In the genomic region with DNA sequence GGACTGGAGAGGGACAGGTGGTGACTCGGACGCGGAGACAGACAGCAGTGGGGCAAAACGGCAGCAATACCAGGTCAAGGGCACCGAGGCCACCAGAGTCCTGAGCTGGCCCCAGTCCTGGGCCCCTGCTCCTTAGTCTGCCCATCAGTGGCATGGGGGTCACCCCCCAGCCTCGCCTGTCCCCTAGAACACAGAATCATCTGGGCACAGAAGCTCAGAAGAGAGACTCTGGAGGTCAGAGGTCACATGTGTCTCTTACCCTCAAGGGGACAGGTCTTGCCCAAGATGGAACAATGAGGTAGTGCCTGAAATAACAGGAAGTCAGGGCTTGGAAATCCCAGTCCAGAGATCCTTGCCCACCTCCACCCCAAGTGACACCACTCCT, we compare ENCODE assay signal across 14 cellular contexts. TPM values are rescaled to one million over a fixed set of nuclear protein-coding genes. Genes with fewer than 3 reads are reported as not detected.
DNase-seq lines count a peak whose midpoint lies in the region; ATAC-seq and TF ChIP-seq lines count a peak whose summit lies in the region.
"Had no signal": no experiment of that assay in that cellular context is flagged by ENCODE, and none has a peak within 500 bp of the region (broad histone marks: within the 10 kb centered on the region; RNA-seq: fewer than 3 reads in every experiment).

No MANE protein-coding gene starts in this region.

- TF ChIP-seq EP300 in neural cell (conservative IDR thresholded peaks at IDR 0.05; ENCODE audit: poor library complexity, severe bottlenecking), result no peak

- no peak overlapping the region for H3K4ac ChIP-seq in mesenchymal stem cell (ENCODE audit: low read depth in 1 of 2, low read length in 2 of 2)

- H2AFZ ChIP-seq in neural cell (ENCODE audit: low read depth, low read length) (peak overlapping the region; percentile 66), mesenchymal stem cell (ENCODE audit: low read depth, low read length) (no peak overlapping the region)
- H2AFZ ChIP-seq: PC-9 had no signal

- no peak overlapping the region for H3K27ac Mint-ChIP-seq in CD8-positive, alpha-beta memory T cell

- no peak overlapping the region for H2BK12ac ChIP-seq in mesenchymal stem cell (ENCODE audit: low read length in 2 of 2)

- H2BK120ac ChIP-seq in mesenchymal stem cell (ENCODE audit: low read depth, low read length), result no peak overlapping the region

- no peaks in the 10 kb centered on the region for H3K36me3 Mint-ChIP-seq in CD8-positive, alpha-beta memory T cell
- H3K36me3 Mint-ChIP-seq: CD14-positive monocyte had no signal

- no peak for TF ChIP-seq RAD21 in neural cell (conservative IDR thresholded peaks at IDR 0.05)

- H3K4me2 ChIP-seq in neural cell (ENCODE audit: low read length), result no peak overlapping the region
- H3K4me2 ChIP-seq in mesenchymal stem cell (ENCODE audit: low read length, poor library complexity, severe bottlenecking), result no peak overlapping the region
- H3K4me2 ChIP-seq: PC-9 had no signal

- H3K4me1 ChIP-seq in ectodermal cell (ENCODE audit: control insufficient read depth, insufficient read depth, low read length), result peaks cover 43% of the 10 kb centered on the region
- H3K4me1 ChIP-seq in upper lobe of right lung, result no peaks in the 10 kb centered on the region
- no peaks in the 10 kb centered on the region for H3K4me1 ChIP-seq in CD8-positive, alpha-beta memory T cell (ENCODE audit: insufficient read depth, low read length)
- no peaks in the 10 kb centered on the region for H3K4me1 ChIP-seq in mesenchymal stem cell (ENCODE audit: control insufficient read depth, insufficient read depth, low read depth, low read length)
- H3K4me1 ChIP-seq in thyroid gland, result no peaks in the 10 kb centered on the region

- H3K79me1 ChIP-seq in mesenchymal stem cell (replicated peaks; ENCODE audit: low read length, poor library complexity, severe bottlenecking), result no peaks in the 10 kb centered on the region

- ATAC-seq in upper lobe of right lung, result peak; percentile 45
- ATAC-seq: HepG2, Right ventricle myocardium inferior had no signal

- H4K20me1 ChIP-seq in neural cell (ENCODE audit: insufficient read depth), result no peaks in the 10 kb centered on the region

- H3K9me2 ChIP-seq in neural cell (ENCODE audit: insufficient read depth, low read length), result no peaks in the 10 kb centered on the region

- POLR2A ChIA-PET in CD8-positive, alpha-beta memory T cell (lab: Charles Lee), result no interaction called here

- peaks cover 5 to 6% of the 10 kb centered on the region in 2 donors for H3K27me3 Mint-ChIP-seq in CD8-positive, alpha-beta memory T cell

- H4K91ac ChIP-seq in mesenchymal stem cell (ENCODE audit: low read length), result no peak overlapping the region

- 92% methylated on average over 6 of the region's 6 CpGs for WGBS in ectodermal cell, 2 experiments
- 75% methylated on average over 6 of the region's 6 CpGs for WGBS in mesenchymal stem cell
- 85 to 89% methylated on average over 6 of the region's 6 CpGs for WGBS in thyroid gland, 2 donors

- H3K79me2 ChIP-seq in neural cell (replicated peaks; ENCODE audit: insufficient read depth, low read length), result no peaks in the 10 kb centered on the region

- H3K9me3 Mint-ChIP-seq in CD8-positive, alpha-beta memory T cell, result no peaks in the 10 kb centered on the region
- H3K9me3 Mint-ChIP-seq: CD14-positive monocyte had no signal

- H3K36me3 ChIP-seq in WERI-Rb-1 (no peaks in the 10 kb centered on the region), ectodermal cell (ENCODE audit: control insufficient read depth, insufficient read depth, low read length) (no peaks in the 10 kb centered on the region), neural cell (ENCODE audit: insufficient read depth, low read length) (no peaks in the 10 kb centered on the region), upper lobe of right lung (no peaks in the 10 kb centered on the region), mesenchymal stem cell (ENCODE audit: control insufficient read depth in 1 of 2, insufficient read depth in 2 of 2, low read depth in 1 of 2, low read length in 2 of 2) (no peaks in the 10 kb centered on the region), thyroid gland (no peaks in the 10 kb centered on the region)
- no peaks in the 10 kb centered on the region for H3K36me3 ChIP-seq in CD8-positive, alpha-beta memory T cell (ENCODE audit: insufficient read depth, low read length)
- H3K36me3 ChIP-seq: SJCRH30 had no signal

- H3K4me3 Mint-ChIP-seq in CD8-positive, alpha-beta memory T cell, result no peak overlapping the region
- H3K4me3 Mint-ChIP-seq: CD14-positive monocyte had no signal

- no peak overlapping the region for H2BK15ac ChIP-seq in mesenchymal stem cell (ENCODE audit: low read depth, poor library complexity, severe bottlenecking)

- H2AK5ac ChIP-seq in mesenchymal stem cell (ENCODE audit: low read length, severe bottlenecking), result no peak overlapping the region

- no peaks in the 10 kb centered on the region for H3F3A ChIP-seq in neural cell (ENCODE audit: insufficient read depth, low read length, poor library complexity, severe bottlenecking)

- no peaks in the 10 kb centered on the region for H3K9me3 ChIP-seq in WERI-Rb-1 (ENCODE audit: severe bottlenecking)
- no peaks in the 10 kb centered on the region for H3K9me3 ChIP-seq in ectodermal cell (ENCODE audit: control insufficient read depth, low read length)
- no peaks in the 10 kb centered on the region for H3K9me3 ChIP-seq in neural cell (ENCODE audit: low read length)
- no peaks in the 10 kb centered on the region for H3K9me3 ChIP-seq in upper lobe of right lung
- H3K9me3 ChIP-seq in CD8-positive, alpha-beta memory T cell (ENCODE audit: low read length), result no peaks in the 10 kb centered on the region
- no peaks in the 10 kb centered on the region for H3K9me3 ChIP-seq in mesenchymal stem cell (ENCODE audit: control insufficient read depth, low read length)
- H3K9me3 ChIP-seq in thyroid gland, result no peaks in the 10 kb centered on the region
- H3K9me3 ChIP-seq: SJCRH30 had no signal

- intact Hi-C loops in upper lobe of right lung (cut with DNase I) (loop anchor here (5.0 kb wide), 1 partner anchor 61 kb away; no protein-coding TSS in a partner anchor), thyroid gland (cut with DNase I) (no loop called here)

- H4K8ac ChIP-seq in mesenchymal stem cell (ENCODE audit: low read length), result no peak overlapping the region

- H3K27ac ChIP-seq in WERI-Rb-1 (peak overlapping the region; percentile 73), ectodermal cell (ENCODE audit: insufficient read depth, low read depth, low read length, poor library complexity, severe bottlenecking) (peak overlapping the region; percentile 70), neural cell (ENCODE audit: low read length) (peak overlapping the region; percentile 50), upper lobe of right lung (no peak overlapping the region), mesenchymal stem cell (ENCODE audit: low read length, poor library complexity, severe bottlenecking) (no peak overlapping the region), thyroid gland (no peak overlapping the region)
- no peak overlapping the region for H3K27ac ChIP-seq in CD8-positive, alpha-beta memory T cell (ENCODE audit: low read depth, low read length)
- H3K27ac ChIP-seq: PC-9, SJCRH30 had no signal

- TF ChIP-seq POLR2A in thyroid gland (IDR thresholded peaks at IDR 0.05), result no peak

- no peak overlapping the region for H2BK5ac ChIP-seq in mesenchymal stem cell (ENCODE audit: low read depth, low read length, poor library complexity, severe bottlenecking)

- no peak for TF ChIP-seq CTCF in WERI-Rb-1 (IDR thresholded peaks at IDR 0.05; ENCODE audit: low read depth, low read length)
- TF ChIP-seq CTCF in neural cell (IDR thresholded peaks at IDR 0.05; ENCODE audit: poor library complexity, severe bottlenecking), result no peak
- TF ChIP-seq CTCF in upper lobe of right lung (IDR thresholded peaks at IDR 0.05), result no peak
- TF ChIP-seq CTCF in thyroid gland (IDR thresholded peaks at IDR 0.05), result no peak

- no peaks in the 10 kb centered on the region for H3K27me3 ChIP-seq in WERI-Rb-1 (ENCODE audit: insufficient read depth, low read depth, severe bottlenecking)
- H3K27me3 ChIP-seq in ectodermal cell (ENCODE audit: control insufficient read depth, insufficient read depth, low read length, poor library complexity, severe bottlenecking), result no peaks in the 10 kb centered on the region
- no peaks in the 10 kb centered on the region for H3K27me3 ChIP-seq in neural cell (ENCODE audit: insufficient read depth, low read depth, low read length)
- no peaks in the 10 kb centered on the region for H3K27me3 ChIP-seq in upper lobe of right lung
- H3K27me3 ChIP-seq in CD8-positive, alpha-beta memory T cell (ENCODE audit: insufficient read depth, low read length, poor library complexity, severe bottlenecking), result no peaks in the 10 kb centered on the region
- peaks cover 40 to 79% of the 10 kb centered on the region in 2 experiments for H3K27me3 ChIP-seq in mesenchymal stem cell (ENCODE audit: control insufficient read depth in 1 of 2, insufficient read depth in 1 of 2, low read length in 2 of 2)
- no peaks in the 10 kb centered on the region for H3K27me3 ChIP-seq in thyroid gland
- H3K27me3 ChIP-seq: SJCRH30 had no signal

- H3K18ac ChIP-seq in mesenchymal stem cell (ENCODE audit: low read depth in 1 of 2, low read length in 2 of 2), result no peak overlapping the region

- H3K4me3 ChIP-seq in WERI-Rb-1 (ENCODE audit: low read depth, low read length), result no peak overlapping the region
- H3K4me3 ChIP-seq in ectodermal cell (ENCODE audit: insufficient read depth, low read depth, low read length), result no peak overlapping the region
- no peak overlapping the region for H3K4me3 ChIP-seq in neural cell (ENCODE audit: low read length)
- H3K4me3 ChIP-seq in upper lobe of right lung, result no peak overlapping the region
- no peak overlapping the region for H3K4me3 ChIP-seq in CD8-positive, alpha-beta memory T cell (ENCODE audit: low read length)
- H3K4me3 ChIP-seq in mesenchymal stem cell (ENCODE audit: insufficient read depth in 1 of 2, low read depth in 1 of 2, low read length in 2 of 2), result no peak overlapping the region
- no peak overlapping the region for H3K4me3 ChIP-seq in thyroid gland (replicated peaks in 1 of 3)
- H3K4me3 ChIP-seq: PC-9, SJCRH30 had no signal

- DNase-seq in WERI-Rb-1, result no peak
- no peak for DNase-seq in upper lobe of right lung
- DNase-seq in CD8-positive, alpha-beta memory T cell, result no peak
- no peak for DNase-seq in mesenchymal stem cell
- no peak for DNase-seq in thyroid gland
- DNase-seq in NCI-H2029 (lab: John Stamatoyannopoulos, UW), result no peak
- DNase-seq: Kasumi-1, PC-9, SJCRH30 had no signal

- H3K14ac ChIP-seq in mesenchymal stem cell (ENCODE audit: low read length in 2 of 2), result no peak overlapping the region

- CTCF ChIA-PET in CD8-positive, alpha-beta memory T cell (lab: Charles Lee), result interaction anchor here (1.5 kb wide), 1 partner anchor 10 kb away, joined by 3 read pairs; no protein-coding TSS in a partner anchor

- peak overlapping the region; percentile 52 for H3K9ac ChIP-seq in neural cell (ENCODE audit: low read length)
- no peak overlapping the region for H3K9ac ChIP-seq in mesenchymal stem cell (ENCODE audit: low read length)

- no peaks in the 10 kb centered on the region for H3K4me1 Mint-ChIP-seq in CD8-positive, alpha-beta memory T cell

- no peak overlapping the region for H3K23ac ChIP-seq in mesenchymal stem cell (ENCODE audit: low read length in 2 of 2)

RNA-seq across cellular contexts. Expression of a gene that starts 20.6 kb away (rescaled TPM):
- polyA plus RNA-seq in ectodermal cell (2013, experiment 1 of 4), result 23.5 TPM
- polyA plus RNA-seq in ectodermal cell (2013, experiment 2 of 4), result 31.7 TPM
- 17.9 TPM for polyA plus RNA-seq in ectodermal cell (2013, experiment 3 of 4)
- polyA plus RNA-seq in ectodermal cell (2013, experiment 4 of 4), result 15.1 TPM
- polyA plus RNA-seq in neural cell, result 11.6 and 18.6 TPM in 2 replicates
- 8.3 TPM in 2 replicates for polyA minus RNA-seq in neural cell
- total RNA-seq in upper lobe of right lung (27.3 TPM), thyroid gland (10 to 100 TPM; 40.2 to 69.6 (median 50.4) TPM)
- under 1 TPM; 0.55 to 0.66 TPM for total RNA-seq in CD8-positive, alpha-beta memory T cell
- polyA plus RNA-seq in CD8-positive, alpha-beta memory T cell, result 0.08 TPM
- 0.61 TPM for polyA plus RNA-seq in mesenchymal stem cell (2013, experiment 1 of 2)
- polyA plus RNA-seq in mesenchymal stem cell (2013, experiment 2 of 2), result 0.56 TPM
- total RNA-seq: HepG2 had no signal

Comparison
In these comparisons a context has a peak if more than half of its experiments do, and no peak if none do; other contexts are left out.
1. H3K27ac ChIP-seq: peak in WERI-Rb-1 (single experiment), ectodermal cell (single experiment) and neural cell (single experiment); none in upper lobe of right lung (single experiment), CD8-positive, alpha-beta memory T cell (single experiment), mesenchymal stem cell (single experiment) and thyroid gland (0 of 3).
2. RNA of a gene that starts 20.6 kb away (total RNA-seq): 40.2 to 69.6 TPM in thyroid gland and 27.3 TPM in upper lobe of right lung (single experiment); 0.55 to 0.66 TPM in CD8-positive, alpha-beta memory T cell; every median in the first group is over 10 times any median in the second.